11 cellular contexts compared by ENCODE assay signal in the genomic region with DNA sequence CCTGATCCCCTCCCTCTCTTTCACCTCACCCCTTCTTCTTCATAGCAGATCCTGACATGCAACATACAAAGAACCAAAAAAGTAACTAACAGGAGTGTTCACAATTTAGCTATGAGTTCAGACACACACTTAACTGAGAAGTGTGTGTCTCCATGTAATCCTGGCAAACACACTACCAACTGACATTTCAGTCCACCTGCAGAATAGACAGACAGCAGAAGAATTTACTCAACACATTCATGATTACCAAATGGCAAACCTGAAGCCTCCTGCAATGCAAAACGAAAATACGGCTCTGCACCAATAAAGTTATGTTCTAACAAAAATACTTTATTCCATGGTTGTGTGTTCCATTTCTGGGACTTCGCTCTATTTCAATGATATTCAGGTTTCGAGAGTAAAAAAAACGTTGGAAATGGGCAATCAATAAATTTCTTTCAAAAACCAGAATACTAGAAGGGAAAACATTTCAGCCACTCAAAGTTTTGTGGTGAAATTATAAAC. TPM values are rescaled to one million over a fixed set of nuclear protein-coding genes. Genes with fewer than 3 reads are reported as not detected.
A peak's percentile ranks its signal among the peaks of the same experiment; 100 is the strongest.
DNase-seq lines count a peak whose midpoint lies in the region; ATAC-seq and TF ChIP-seq lines count a peak whose summit lies in the region.
"Had no signal": no experiment of that assay in that cellular context is flagged by ENCODE, and none has a peak within 500 bp of the region (broad histone marks: within the 10 kb centered on the region; RNA-seq: fewer than 3 reads in every experiment).

No MANE protein-coding gene starts in this region.

- peaks cover 5 to 57% (median 44%) of the 10 kb centered on the region in 10 experiments; a peak in 19 of 20 replicates for H3K4me1 ChIP-seq in BLaER1 treated with 17β-estradiol and CSF1 and Interleukin-3, amounts not matched to agents 10 nM and 100 nM
- peaks cover 30% of the 10 kb centered on the region for H3K4me1 ChIP-seq in HUES48 (ENCODE audit: control insufficient read depth, insufficient read depth, low read length)
- H3K4me1 ChIP-seq in naive thymus-derived CD4-positive, alpha-beta T cell (ENCODE audit: control insufficient read depth in 2 of 2, insufficient read depth in 2 of 2, low read length in 2 of 2), result peaks cover 7 to 49% of the 10 kb centered on the region in 2 donors
- peaks cover 4% of the 10 kb centered on the region for H3K4me1 ChIP-seq in ovary (ENCODE audit: insufficient read depth)

- POLR2A ChIA-PET in activated naive CD8-positive, alpha-beta T cell treated with anti-CD3 and anti-CD28 coated beads, Interleukin-2, amount 10 ng/mL, durations not matched to agents 7 days and 5 days (lab: Charles Lee), result interaction anchor here (0.6 to 2.0 kb wide), 12 partner anchors 9 to 185 kb away, joined by 3 to 8 read pairs (median 4); no protein-coding TSS in a partner anchor
- POLR2A ChIA-PET in naive thymus-derived CD4-positive, alpha-beta T cell (lab: Charles Lee), result interaction anchor here (0.8 to 6.3 kb wide), 13 partner anchors 9 to 353 kb away, joined by 3 to 81 read pairs (median 4); no protein-coding TSS in a partner anchor

- no peak for TF ChIP-seq EP300 in ovary (IDR thresholded peaks at IDR 0.05)

- CTCF ChIA-PET in naive thymus-derived CD4-positive, alpha-beta T cell (lab: Charles Lee), result interaction anchor here (1.0 to 1.2 kb wide), 3 partner anchors 77 to 184 kb away, joined by 3 read pairs; no protein-coding TSS in a partner anchor

- peaks cover 14% of the 10 kb centered on the region for H3K36me3 Mint-ChIP-seq in activated naive CD8-positive, alpha-beta T cell treated with anti-CD3 and anti-CD28 coated beads, Interleukin-2, amount 10 ng/mL, durations not matched to agents 7 days and 5 days
- H3K36me3 Mint-ChIP-seq in naive thymus-derived CD4-positive, alpha-beta T cell, result peaks cover 9 to 30% (median 19%) of the 10 kb centered on the region in 5 donors

- no peak for DNase-seq in activated naive CD8-positive, alpha-beta T cell treated with anti-CD3 and anti-CD28 coated beads, Interleukin-2, amount 10 ng/mL, durations not matched to agents 7 days and 5 days
- DNase-seq in naive thymus-derived CD4-positive, alpha-beta T cell, result peak in 2 of 9 donors; percentile 23 to 39
- DNase-seq in NCI-H1092 treated with DMSO at 0.1 percent for 48 hours (lab: John Stamatoyannopoulos, UW) (no peak), ovary (no peak)
- DNase-seq: HCEC 1CT, kidney had no signal

- peaks cover 0 to 15% (median 0%) of the 10 kb centered on the region in 11 experiments; a peak in 1 of 22 replicates for H3K36me3 ChIP-seq in BLaER1 treated with 17β-estradiol and CSF1 and Interleukin-3, amounts not matched to agents 10 nM and 100 nM
- no peaks in the 10 kb centered on the region for H3K36me3 ChIP-seq in HUES48 (ENCODE audit: control insufficient read depth, insufficient read depth, low read length)
- peaks cover 0 to 14% (median 0%) of the 10 kb centered on the region in 3 experiments for H3K36me3 ChIP-seq in naive thymus-derived CD4-positive, alpha-beta T cell (ENCODE audit: control insufficient read depth in 2 of 3, insufficient read depth in 3 of 3, low read length in 3 of 3)
- no peaks in the 10 kb centered on the region for H3K36me3 ChIP-seq in ovary
- H3K36me3 ChIP-seq: tibial nerve had no signal

- WGBS in ovary, 3 donors, result 89 to 96% (median 96%) methylated on average over 5 of the region's 5 CpGs

- intact Hi-C loops in naive thymus-derived CD4-positive, alpha-beta T cell (cut with micrococcal nuclease), result loop anchor here (1.0 to 2.0 kb wide), 5 partner anchors 8 to 1213 kb away; a partner anchor contains a TSS
- intact Hi-C loops in ovary (cut with DNase I), result loop anchor here in 3 of 4 donors (10.0 kb wide), 3 partner anchors 91 to 181 kb away; no protein-coding TSS in a partner anchor

- peak overlapping the region; percentile 62 to 84 (median 72); a peak in 18 of 20 replicates for H3K4me3 ChIP-seq in BLaER1 treated with 17β-estradiol and CSF1 and Interleukin-3, amounts not matched to agents 10 nM and 100 nM
- H3K4me3 ChIP-seq in HUES48 (ENCODE audit: low read depth, low read length) (peak overlapping the region; percentile 78; the same call in 1 of the 2 replicates), ovary (no peak overlapping the region)
- peak overlapping the region; percentile 59 for H3K4me3 ChIP-seq in naive thymus-derived CD4-positive, alpha-beta T cell (ENCODE audit: low read length)

- TF ChIP-seq POLR2A in ovary (IDR thresholded peaks at IDR 0.05), result no peak

- peak overlapping the region; percentile 93 for H3K4me3 Mint-ChIP-seq in activated naive CD8-positive, alpha-beta T cell treated with anti-CD3 and anti-CD28 coated beads, Interleukin-2, amount 10 ng/mL, durations not matched to agents 7 days and 5 days
- H3K4me3 Mint-ChIP-seq in naive thymus-derived CD4-positive, alpha-beta T cell, result peak overlapping the region; percentile 79 to 97 (median 90)

- H3K27me3 Mint-ChIP-seq in activated naive CD8-positive, alpha-beta T cell treated with anti-CD3 and anti-CD28 coated beads, Interleukin-2, amount 10 ng/mL, durations not matched to agents 7 days and 5 days, result no peaks in the 10 kb centered on the region
- H3K27me3 Mint-ChIP-seq in naive thymus-derived CD4-positive, alpha-beta T cell, result peaks cover 0 to 15% (median 0%) of the 10 kb centered on the region in 5 donors

- no peaks in the 10 kb centered on the region for H3K9me3 Mint-ChIP-seq in activated naive CD8-positive, alpha-beta T cell treated with anti-CD3 and anti-CD28 coated beads, Interleukin-2, amount 10 ng/mL, durations not matched to agents 7 days and 5 days
- peaks cover 0 to 2% (median 0%) of the 10 kb centered on the region in 11 donors for H3K9me3 Mint-ChIP-seq in naive thymus-derived CD4-positive, alpha-beta T cell

- TF ChIP-seq CTCF in ovary (IDR thresholded peaks at IDR 0.05), result no peak

- H3K4me1 Mint-ChIP-seq in activated naive CD8-positive, alpha-beta T cell treated with anti-CD3 and anti-CD28 coated beads, Interleukin-2, amount 10 ng/mL, durations not matched to agents 7 days and 5 days, result peaks cover 45% of the 10 kb centered on the region
- H3K4me1 Mint-ChIP-seq in naive thymus-derived CD4-positive, alpha-beta T cell, result peaks cover 15 to 64% (median 57%) of the 10 kb centered on the region in 7 donors

- no peak for ATAC-seq in activated naive CD8-positive, alpha-beta T cell treated with anti-CD3 and anti-CD28 coated beads, Interleukin-2, amount 10 ng/mL, durations not matched to agents 7 days and 5 days (ENCODE audit: low read depth)
- no peak for ATAC-seq in naive thymus-derived CD4-positive, alpha-beta T cell
- ATAC-seq in HG02798 (IDR thresholded peaks at IDR 0.05; ENCODE audit: poor library complexity, unreplicated experiment), result no peak
- ATAC-seq in GM18909 (IDR thresholded peaks at IDR 0.05; ENCODE audit: poor library complexity, unreplicated experiment), result no peak

- H3K9me3 ChIP-seq in BLaER1 treated with 17β-estradiol and CSF1 and Interleukin-3, amounts not matched to agents 10 nM and 100 nM (replicated peaks in 1 of 11), result peaks cover 0 to 14% (median 0%) of the 10 kb centered on the region in 11 experiments; a peak in 4 of 22 replicates
- H3K9me3 ChIP-seq in HUES48 (ENCODE audit: control insufficient read depth, insufficient read depth, low read length) (no peaks in the 10 kb centered on the region), ovary (no peaks in the 10 kb centered on the region)
- no peaks in the 10 kb centered on the region for H3K9me3 ChIP-seq in naive thymus-derived CD4-positive, alpha-beta T cell (ENCODE audit: control insufficient read depth in 2 of 3, low read length in 3 of 3)
- H3K9me3 ChIP-seq: tibial nerve had no signal

- H4K20me1 ChIP-seq in BLaER1 treated with 17β-estradiol and CSF1 and Interleukin-3, amounts not matched to agents 10 nM and 100 nM, result no peaks in the 10 kb centered on the region; a peak in 2 of 22 replicates

- peak overlapping the region; percentile 91 for H3K27ac Mint-ChIP-seq in activated naive CD8-positive, alpha-beta T cell treated with anti-CD3 and anti-CD28 coated beads, Interleukin-2, amount 10 ng/mL, durations not matched to agents 7 days and 5 days
- H3K27ac Mint-ChIP-seq in naive thymus-derived CD4-positive, alpha-beta T cell, result peak overlapping the region; percentile 89 to 100 (median 96)

- H3K9ac ChIP-seq in BLaER1 treated with 17β-estradiol and CSF1 and Interleukin-3, amounts not matched to agents 10 nM and 100 nM, result peak overlapping the region in 9 of 11 experiments; percentile 79 to 88 (median 84); a peak in 17 of 22 replicates
- no peak overlapping the region for H3K9ac ChIP-seq in HUES48 (ENCODE audit: low read depth, low read length)

- H3K27me3 ChIP-seq in BLaER1 treated with 17β-estradiol and CSF1 and Interleukin-3, amounts not matched to agents 10 nM and 100 nM, result no peaks in the 10 kb centered on the region
- H3K27me3 ChIP-seq in HUES48 (ENCODE audit: control insufficient read depth, insufficient read depth, low read length), result peaks cover 38% of the 10 kb centered on the region
- H3K27me3 ChIP-seq in naive thymus-derived CD4-positive, alpha-beta T cell (ENCODE audit: control insufficient read depth in 2 of 2, insufficient read depth in 2 of 2, low read length in 2 of 2), result no peaks in the 10 kb centered on the region
- H3K27me3 ChIP-seq in ovary, result no peaks in the 10 kb centered on the region
- H3K27me3 ChIP-seq: tibial nerve had no signal

- H3K27ac ChIP-seq in BLaER1 treated with 17β-estradiol and CSF1 and Interleukin-3, amounts not matched to agents 10 nM and 100 nM, result peak overlapping the region in 9 of 11 experiments; percentile 70 to 84 (median 82); a peak in 15 of 22 replicates
- H3K27ac ChIP-seq in HUES48 (ENCODE audit: low read depth, low read length) (no peak overlapping the region), ovary (no peak overlapping the region)
- peak overlapping the region; percentile 95 for H3K27ac ChIP-seq in naive thymus-derived CD4-positive, alpha-beta T cell (ENCODE audit: low read depth, low read length)

- peak overlapping the region; percentile 76 to 92 (median 82) for H3K4me2 ChIP-seq in BLaER1 treated with 17β-estradiol and CSF1 and Interleukin-3, amounts not matched to agents 10 nM and 100 nM

RNA-seq across cellular contexts. Expression of a gene that starts 2.6 kb away (rescaled TPM):
- total RNA-seq in activated naive CD8-positive, alpha-beta T cell treated with anti-CD3 and anti-CD28 coated beads, Interleukin-2, amount 10 ng/mL, durations not matched to agents 7 days and 5 days, result 10 to 100 TPM; 61.7 to 65.8 TPM
- 100 to 1,000 TPM in 4 of 5 experiments, 10 to 100 TPM in 1; 33.0 to 193 (median 133) TPM for total RNA-seq in naive thymus-derived CD4-positive, alpha-beta T cell
- 10 to 100 TPM; 24.8 to 26.5 TPM for polyA plus RNA-seq in naive thymus-derived CD4-positive, alpha-beta T cell
- total RNA-seq in ovary, result 10 to 100 TPM in 5 of 7 donors, 1 to 10 TPM in 2; 7.4 to 19.2 (median 16.1) TPM
- 1 to 10 TPM; 2.6 to 3.2 TPM for polyA plus RNA-seq in ovary

Comparison
In these comparisons a context has a peak if more than half of its experiments do, and no peak if none do; other contexts are left out.
1. H3K27ac ChIP-seq: peak in BLaER1 treated with 17β-estradiol and CSF1 and Interleukin-3, amounts not matched to agents 10 nM and 100 nM (9 of 11) and naive thymus-derived CD4-positive, alpha-beta T cell (single experiment); none in HUES48 (single experiment) and ovary (0 of 2).